In genomic region chr19:32406161-32407003, GRCh38 we compare ENCODE assay signal across 8 cellular contexts.
DNase-seq lines count a peak whose midpoint lies in the region; ATAC-seq and TF ChIP-seq lines count a peak whose summit lies in the region.

No MANE protein-coding gene starts in this region.

- no peaks in the 10 kb centered on the region for H4K20me1 ChIP-seq in OCI-LY1 (ENCODE audit: insufficient read depth, low read length)

- peak overlapping the region; percentile 72 for H3K4me2 ChIP-seq in OCI-LY1 (ENCODE audit: low read length)

- H3K36me3 ChIP-seq in OCI-LY1 (ENCODE audit: insufficient read depth, low read length) (peaks cover 31% of the 10 kb centered on the region), neuron (ENCODE audit: insufficient read depth, low read length) (peaks cover 34% of the 10 kb centered on the region)
- H3K36me3 ChIP-seq in effector memory CD4-positive, alpha-beta T cell (ENCODE audit: control insufficient read depth, insufficient read depth, low read length) = no peaks in the 10 kb centered on the region

- H3K4me1 ChIP-seq in OCI-LY1 (ENCODE audit: insufficient read depth, low read length, severe bottlenecking) (peaks cover 32% of the 10 kb centered on the region), neuron (ENCODE audit: insufficient read depth, low read length) (peaks cover 21% of the 10 kb centered on the region)
- no peaks in the 10 kb centered on the region for H3K4me1 ChIP-seq in effector memory CD4-positive, alpha-beta T cell (ENCODE audit: control insufficient read depth, insufficient read depth, low read length, poor library complexity, severe bottlenecking)

- H3K27ac ChIP-seq in OCI-LY1 (ENCODE audit: low read depth, low read length, poor library complexity, severe bottlenecking) = no peak overlapping the region
- H3K27ac ChIP-seq in effector memory CD4-positive, alpha-beta T cell (ENCODE audit: insufficient read depth, low read length, poor library complexity, severe bottlenecking) = peak overlapping the region; percentile 30

- peak; percentile 21 for TF ChIP-seq POLR2A in GM19099 (IDR thresholded peaks at IDR 0.05; ENCODE audit: extremely low read depth, insufficient read length, low read depth)

- no peaks in the 10 kb centered on the region for H3K9me2 ChIP-seq in OCI-LY1 (ENCODE audit: low read depth, low read length)

- no peaks in the 10 kb centered on the region for H3K27me3 ChIP-seq in OCI-LY1 (ENCODE audit: insufficient read depth, low read length)
- no peaks in the 10 kb centered on the region for H3K27me3 ChIP-seq in effector memory CD4-positive, alpha-beta T cell (replicated peaks; ENCODE audit: control insufficient read depth, insufficient read depth, low read length, poor library complexity, severe bottlenecking)
- no peaks in the 10 kb centered on the region for H3K27me3 ChIP-seq in neuron (ENCODE audit: insufficient read depth, low read length)

- no peak overlapping the region for H2AFZ ChIP-seq in OCI-LY1 (ENCODE audit: low read length)
- H2AFZ ChIP-seq in neuron (ENCODE audit: low read depth, low read length) = peak overlapping the region; percentile 64

- no peaks in the 10 kb centered on the region for H3F3A ChIP-seq in OCI-LY1 (ENCODE audit: insufficient read depth, low read length)

- no peak for DNase-seq in effector memory CD4-positive, alpha-beta T cell
- no peak for DNase-seq in T-helper 9 cell

- ATAC-seq in GM21786 (IDR thresholded peaks at IDR 0.05; ENCODE audit: unreplicated experiment) (no peak), GM19452 (IDR thresholded peaks at IDR 0.05; ENCODE audit: unreplicated experiment) (no peak), HG02885 (IDR thresholded peaks at IDR 0.05; ENCODE audit: poor library complexity, unreplicated experiment) (no peak)

- no peak for TF ChIP-seq CTCF in OCI-LY1 (IDR thresholded peaks at IDR 0.05; ENCODE audit: low read length)

- H3K9me3 ChIP-seq in OCI-LY1 (ENCODE audit: low read length) = no peaks in the 10 kb centered on the region
- no peaks in the 10 kb centered on the region for H3K9me3 ChIP-seq in effector memory CD4-positive, alpha-beta T cell (ENCODE audit: control insufficient read depth, low read length)
- H3K9me3 ChIP-seq in neuron (ENCODE audit: low read length) = no peaks in the 10 kb centered on the region

- H3K9ac ChIP-seq in OCI-LY1 (ENCODE audit: low read length) = peak overlapping the region; percentile 100

- H3K79me2 ChIP-seq in OCI-LY1 (ENCODE audit: insufficient read depth, low read length) = no peaks in the 10 kb centered on the region; the same call in none of the 2 replicates

- peak overlapping the region; percentile 92 for H3K4me3 ChIP-seq in OCI-LY1 (ENCODE audit: low read depth, low read length, poor library complexity, severe bottlenecking)
- peak overlapping the region; percentile 84 for H3K4me3 ChIP-seq in effector memory CD4-positive, alpha-beta T cell (ENCODE audit: insufficient read depth, low read depth, low read length, poor library complexity, severe bottlenecking)
- peak overlapping the region; percentile 96 for H3K4me3 ChIP-seq in neuron (ENCODE audit: low read length)
